In genomic region chr17:75524971-75525805, GRCh38 we compare ENCODE assay signal across 8 cellular contexts. TPM values are rescaled to one million over a fixed set of nuclear protein-coding genes. Genes with fewer than 3 reads are reported as not detected.
DNase-seq lines count a peak whose midpoint lies in the region; ATAC-seq and TF ChIP-seq lines count a peak whose summit lies in the region.

A gene with protein sequence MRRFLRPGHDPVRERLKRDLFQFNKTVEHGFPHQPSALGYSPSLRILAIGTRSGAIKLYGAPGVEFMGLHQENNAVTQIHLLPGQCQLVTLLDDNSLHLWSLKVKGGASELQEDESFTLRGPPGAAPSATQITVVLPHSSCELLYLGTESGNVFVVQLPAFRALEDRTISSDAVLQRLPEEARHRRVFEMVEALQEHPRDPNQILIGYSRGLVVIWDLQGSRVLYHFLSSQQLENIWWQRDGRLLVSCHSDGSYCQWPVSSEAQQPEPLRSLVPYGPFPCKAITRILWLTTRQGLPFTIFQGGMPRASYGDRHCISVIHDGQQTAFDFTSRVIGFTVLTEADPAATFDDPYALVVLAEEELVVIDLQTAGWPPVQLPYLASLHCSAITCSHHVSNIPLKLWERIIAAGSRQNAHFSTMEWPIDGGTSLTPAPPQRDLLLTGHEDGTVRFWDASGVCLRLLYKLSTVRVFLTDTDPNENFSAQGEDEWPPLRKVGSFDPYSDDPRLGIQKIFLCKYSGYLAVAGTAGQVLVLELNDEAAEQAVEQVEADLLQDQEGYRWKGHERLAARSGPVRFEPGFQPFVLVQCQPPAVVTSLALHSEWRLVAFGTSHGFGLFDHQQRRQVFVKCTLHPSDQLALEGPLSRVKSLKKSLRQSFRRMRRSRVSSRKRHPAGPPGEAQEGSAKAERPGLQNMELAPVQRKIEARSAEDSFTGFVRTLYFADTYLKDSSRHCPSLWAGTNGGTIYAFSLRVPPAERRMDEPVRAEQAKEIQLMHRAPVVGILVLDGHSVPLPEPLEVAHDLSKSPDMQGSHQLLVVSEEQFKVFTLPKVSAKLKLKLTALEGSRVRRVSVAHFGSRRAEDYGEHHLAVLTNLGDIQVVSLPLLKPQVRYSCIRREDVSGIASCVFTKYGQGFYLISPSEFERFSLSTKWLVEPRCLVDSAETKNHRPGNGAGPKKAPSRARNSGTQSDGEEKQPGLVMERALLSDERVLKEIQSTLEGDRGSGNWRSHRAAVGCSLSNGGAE (plus strand): TSS chr17:75525697. CDS start chr17:75543427, 17,730 bp downstream.

- TF ChIP-seq CTCF in mesothelial cell of epicardium (IDR thresholded peaks at IDR 0.05; ENCODE audit: unreplicated experiment): no peak

- H3K4me3 ChIP-seq in effector memory CD4-positive, alpha-beta T cell (ENCODE audit: insufficient read depth, low read depth, low read length, poor library complexity, severe bottlenecking): peak within 1 kb of the TSS; percentile 71

- peaks cover 14% of the 10 kb centered on the region for H3K36me3 ChIP-seq in effector memory CD4-positive, alpha-beta T cell (ENCODE audit: control insufficient read depth, insufficient read depth, low read length)

- H3K4me1 ChIP-seq in effector memory CD4-positive, alpha-beta T cell (ENCODE audit: control insufficient read depth, insufficient read depth, low read length, poor library complexity, severe bottlenecking): peaks cover 13% of the 10 kb centered on the region

- H3K9me3 Mint-ChIP-seq in mesothelial cell of epicardium: no peaks in the 10 kb centered on the region

- no peaks in the 10 kb centered on the region for H3K9me3 ChIP-seq in effector memory CD4-positive, alpha-beta T cell (ENCODE audit: control insufficient read depth, low read length)

- H3K36me3 Mint-ChIP-seq in mesothelial cell of epicardium: peaks cover 9% of the 10 kb centered on the region

- H3K4me1 Mint-ChIP-seq in mesothelial cell of epicardium: peaks cover 9% of the 10 kb centered on the region

- H3K27ac ChIP-seq in effector memory CD4-positive, alpha-beta T cell (ENCODE audit: insufficient read depth, low read length, poor library complexity, severe bottlenecking): peak within 1 kb of the TSS; percentile 37

- ATAC-seq in GM19324 (IDR thresholded peaks at IDR 0.05; ENCODE audit: low FRiP score, unreplicated experiment): peak; percentile 86
- peak; percentile 87 for ATAC-seq in HG03460 (IDR thresholded peaks at IDR 0.05; ENCODE audit: unreplicated experiment)

- peak within 1 kb of the TSS; percentile 65 for H3K4me3 Mint-ChIP-seq in mesothelial cell of epicardium

- DNase-seq in AML-193 (lab: John Stamatoyannopoulos, UW): peak; percentile 66 to 77
- DNase-seq in NCI-H774 (lab: John Stamatoyannopoulos, UW): peak; percentile 99
- DNase-seq in activated CD8-positive, alpha-beta memory T cell treated with anti-CD3 and anti-CD28 coated beads for 1 hour (ENCODE audit: extremely low read depth in 1 of 2, low read depth in 1 of 2): peak; percentile 50 to 77
- DNase-seq in effector memory CD4-positive, alpha-beta T cell: peak; percentile 77 to 80 (median 78)
- DNase-seq in mesothelial cell of epicardium (ENCODE audit: low spot score in 2 of 2, unreplicated experiment in 2 of 2): peak; percentile 68 to 84
- peak; percentile 50 to 65 for DNase-seq in stimulated activated CD8-positive, alpha-beta memory T cell treated with anti-CD3 and anti-CD28 coated beads, Interleukin-4, amount 100 ng/mL, for 4 hours (ENCODE audit: low read depth in 2 of 2, low spot score in 1 of 2)

- H3K27ac Mint-ChIP-seq in mesothelial cell of epicardium: peak within 1 kb of the TSS; percentile 56

- no peaks in the 10 kb centered on the region for H3K27me3 ChIP-seq in effector memory CD4-positive, alpha-beta T cell (replicated peaks; ENCODE audit: control insufficient read depth, insufficient read depth, low read length, poor library complexity, severe bottlenecking)

- H3K27me3 Mint-ChIP-seq in mesothelial cell of epicardium (ENCODE audit: low read depth): peaks cover 12% of the 10 kb centered on the region

RNA-seq across cellular contexts. Expression of the gene that starts here (rescaled TPM):
- total RNA-seq in mesothelial cell of epicardium: 29.8 to 33.1 TPM (median 31.9 TPM) in 3 replicates

Comparison
In these comparisons a context has a peak if more than half of its experiments do, and no peak if none do; other contexts are left out.
1. Peak in every context shown above with its lines: DNase-seq, ATAC-seq, H3K4me3 ChIP-seq and H3K27ac ChIP-seq.